In the genomic region with DNA sequence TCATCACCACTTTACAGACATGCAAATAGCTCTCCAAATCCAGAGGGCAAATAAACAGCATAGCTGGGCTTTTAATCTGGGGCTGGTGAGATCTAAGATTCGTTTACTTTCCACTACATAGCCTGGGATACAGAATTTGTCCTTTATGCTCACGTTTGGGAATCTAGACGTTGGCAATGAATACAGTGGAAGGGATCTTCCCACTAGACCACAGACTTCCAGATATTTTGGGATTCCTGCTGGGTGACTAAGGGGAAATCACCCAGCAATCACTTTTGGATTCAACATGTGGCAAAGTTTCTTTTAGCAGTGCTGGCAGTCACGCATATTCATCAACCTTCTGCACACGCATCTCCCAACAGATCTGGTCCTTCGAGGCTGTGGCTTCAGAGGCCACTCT, we compare ENCODE assay signal across 16 cellular contexts. TPM values are rescaled to one million over a fixed set of nuclear protein-coding genes. Genes with fewer than 3 reads are reported as not detected.
DNase-seq lines count a peak whose midpoint lies in the region; ATAC-seq and TF ChIP-seq lines count a peak whose summit lies in the region.
"Had no signal": no experiment of that assay in that cellular context is flagged by ENCODE, and none has a peak within 500 bp of the region (broad histone marks: within the 10 kb centered on the region; RNA-seq: fewer than 3 reads in every experiment).

No MANE protein-coding gene starts in this region.

- H3K79me2 ChIP-seq in PC-3 (ENCODE audit: low read length): no peaks in the 10 kb centered on the region

- peaks cover 52% of the 10 kb centered on the region for H3K4me1 ChIP-seq in PC-3 (ENCODE audit: insufficient read depth, low read length)
- H3K4me1 ChIP-seq in skeletal muscle tissue (ENCODE audit: control insufficient read depth in 3 of 3, insufficient read depth in 3 of 3, low read length in 3 of 3): no peaks in the 10 kb centered on the region
- H3K4me1 ChIP-seq: tibial nerve had no signal

- H3K4me2 ChIP-seq in PC-3 (ENCODE audit: low read length): peak overlapping the region; percentile 17; the same call in 1 of the 2 replicates

- H3K4me3 ChIP-seq in PC-3 (ENCODE audit: low read length) (no peak overlapping the region), fibroblast of mammary gland (ENCODE audit: control insufficient read depth, low read depth, low read length) (no peak overlapping the region), skeletal muscle tissue (ENCODE audit: low read length in 3 of 3) (no peak overlapping the region)
- H3K4me3 ChIP-seq: left ventricle myocardium inferior, tibial nerve had no signal

- DNase-seq in ELR (ENCODE audit: low read depth) (peak; percentile 82), PC-3 (peak; percentile 87), fibroblast of mammary gland (ENCODE audit: low read depth) (peak; percentile 84), NCI-H345 treated with DMSO at 0.1 percent for 48 hours (lab: John Stamatoyannopoulos, UW; ENCODE audit: unreplicated experiment) (no peak), HuH-7 (ENCODE audit: low spot score) (no peak)
- DNase-seq in activated CD8-positive, alpha-beta T cell treated with anti-CD3 and anti-CD28 coated beads for 36 hours: no peak
- DNase-seq: activated naive CD8-positive, alpha-beta T cell treated with anti-CD3 and anti-CD28 coated beads, Interleukin-2, amount 10 ng/mL, durations not matched to agents 7 days and 5 days; GDM1; KG1; left ventricle myocardium inferior; naive thymus-derived CD8-positive, alpha-beta T cell; NCI-H1436; stimulated activated CD8-positive, alpha-beta memory T cell treated with anti-CD3 and anti-CD28 coated beads, Interleukin-4, amount 100 ng/mL, for 48 hours had no signal

- peaks cover 15% of the 10 kb centered on the region for H3K36me3 Mint-ChIP-seq in activated CD8-positive, alpha-beta T cell treated with anti-CD3 and anti-CD28 coated beads for 36 hours (ENCODE audit: low read depth)

- peak overlapping the region; percentile 92 for H3K9ac ChIP-seq in PC-3 (ENCODE audit: low read length)
- no peak overlapping the region for H3K9ac ChIP-seq in skeletal muscle tissue (ENCODE audit: low read depth in 1 of 3, low read length in 3 of 3)

- no peaks in the 10 kb centered on the region for H4K20me1 ChIP-seq in PC-3 (ENCODE audit: low read length)

- H3K36me3 ChIP-seq in PC-3 (ENCODE audit: low read depth, low read length) (peaks cover 15% of the 10 kb centered on the region), skeletal muscle tissue (ENCODE audit: control insufficient read depth in 3 of 3, insufficient read depth in 3 of 3, low read length in 3 of 3) (peaks cover 23 to 53% (median 42%) of the 10 kb centered on the region in 3 donors)

- intact Hi-C loops in PC-3 (cut with micrococcal nuclease): loop anchor here (10.0 kb wide), 1 partner anchor 1072 kb away; no protein-coding TSS in a partner anchor
- intact Hi-C loops in activated CD8-positive, alpha-beta T cell treated with anti-CD3 and anti-CD28 coated beads for 36 hours (cut with micrococcal nuclease): no loop called here

- ATAC-seq in PC-3: no peak
- ATAC-seq in HG03521 (IDR thresholded peaks at IDR 0.05; ENCODE audit: unreplicated experiment): no peak
- no peak for ATAC-seq in activated CD8-positive, alpha-beta T cell treated with anti-CD3 and anti-CD28 coated beads for 36 hours
- ATAC-seq: naive thymus-derived CD8-positive, alpha-beta T cell had no signal

- H3K27me3 ChIP-seq in PC-3 (ENCODE audit: low read length): no peaks in the 10 kb centered on the region
- H3K27me3 ChIP-seq in skeletal muscle tissue (ENCODE audit: control insufficient read depth in 3 of 3, insufficient read depth in 3 of 3, low read length in 3 of 3): no peaks in the 10 kb centered on the region
- H3K27me3 ChIP-seq: tibial nerve had no signal

- H2AFZ ChIP-seq in PC-3 (ENCODE audit: low read length): no peak overlapping the region

- POLR2A ChIA-PET in PC-3 (lab: Charles Lee; ENCODE audit: unreplicated experiment): no interaction called here
- POLR2A ChIA-PET in activated CD8-positive, alpha-beta T cell treated with anti-CD3 and anti-CD28 coated beads for 36 hours (lab: Charles Lee): no interaction called here

- no peaks in the 10 kb centered on the region for H3K9me3 Mint-ChIP-seq in activated CD8-positive, alpha-beta T cell treated with anti-CD3 and anti-CD28 coated beads for 36 hours
- H3K9me3 Mint-ChIP-seq: activated naive CD8-positive, alpha-beta T cell treated with anti-CD3 and anti-CD28 coated beads, Interleukin-2, amount 10 ng/mL, durations not matched to agents 7 days and 5 days; naive thymus-derived CD8-positive, alpha-beta T cell had no signal

- H3K27me3 Mint-ChIP-seq in activated CD8-positive, alpha-beta T cell treated with anti-CD3 and anti-CD28 coated beads for 36 hours: no peaks in the 10 kb centered on the region
- H3K27me3 Mint-ChIP-seq: activated naive CD8-positive, alpha-beta T cell treated with anti-CD3 and anti-CD28 coated beads, Interleukin-2, amount 10 ng/mL, durations not matched to agents 7 days and 5 days; naive thymus-derived CD8-positive, alpha-beta T cell had no signal

- H3K27ac ChIP-seq in PC-3 (ENCODE audit: low read length) (peak overlapping the region; percentile 98), skeletal muscle tissue (ENCODE audit: low read depth, low read length) (peak overlapping the region; percentile 46)

- H3K9me3 ChIP-seq in PC-3 (ENCODE audit: low read length): no peaks in the 10 kb centered on the region
- H3K9me3 ChIP-seq in skeletal muscle tissue (ENCODE audit: control insufficient read depth in 3 of 3, low read length in 3 of 3): no peaks in the 10 kb centered on the region
- H3K9me3 ChIP-seq: left ventricle myocardium inferior, tibial nerve had no signal

- no peaks in the 10 kb centered on the region for H3K4me1 Mint-ChIP-seq in activated CD8-positive, alpha-beta T cell treated with anti-CD3 and anti-CD28 coated beads for 36 hours (ENCODE audit: low read depth)
- H3K4me1 Mint-ChIP-seq: activated naive CD8-positive, alpha-beta T cell treated with anti-CD3 and anti-CD28 coated beads, Interleukin-2, amount 10 ng/mL, durations not matched to agents 7 days and 5 days had no signal

- TF ChIP-seq CTCF in PC-3 (conservative IDR thresholded peaks at IDR 0.05; ENCODE audit: low read depth, low read length) (no peak), fibroblast of mammary gland (conservative IDR thresholded peaks at IDR 0.05; ENCODE audit: control insufficient read depth, insufficient read depth, low read depth, low read length) (no peak)
- TF ChIP-seq CTCF in activated CD8-positive, alpha-beta T cell treated with anti-CD3 and anti-CD28 coated beads for 36 hours (IDR thresholded peaks at IDR 0.05): no peak

- no TSS peak for BruUV-seq in PC-3 (replicated peaks; lab: Mats Ljungman, UMichigan)

- no peak overlapping the region for H3K4me3 Mint-ChIP-seq in activated CD8-positive, alpha-beta T cell treated with anti-CD3 and anti-CD28 coated beads for 36 hours
- H3K4me3 Mint-ChIP-seq: activated naive CD8-positive, alpha-beta T cell treated with anti-CD3 and anti-CD28 coated beads, Interleukin-2, amount 10 ng/mL, durations not matched to agents 7 days and 5 days; naive thymus-derived CD8-positive, alpha-beta T cell had no signal

- peaks cover 10% of the 10 kb centered on the region for H3F3A ChIP-seq in PC-3 (ENCODE audit: low read length, unreplicated experiment)

- no peaks in the 10 kb centered on the region for H3K9me2 ChIP-seq in PC-3 (replicated peaks; ENCODE audit: low read length)

- H3K27ac Mint-ChIP-seq in activated CD8-positive, alpha-beta T cell treated with anti-CD3 and anti-CD28 coated beads for 36 hours: no peak overlapping the region
- H3K27ac Mint-ChIP-seq: activated naive CD8-positive, alpha-beta T cell treated with anti-CD3 and anti-CD28 coated beads, Interleukin-2, amount 10 ng/mL, durations not matched to agents 7 days and 5 days had no signal

- CTCF ChIA-PET in PC-3 (lab: Charles Lee): no interaction called here
- CTCF ChIA-PET in activated CD8-positive, alpha-beta T cell treated with anti-CD3 and anti-CD28 coated beads for 36 hours (lab: Charles Lee): no interaction called here

RNA-seq across cellular contexts. Expression of a gene that starts 23.5 kb away (rescaled TPM):
- total RNA-seq in PC-3 (2014; rRNA removed) (36.2 and 42.2 TPM in 2 replicates), skeletal muscle tissue (27.1 TPM)
- total RNA-seq in activated CD8-positive, alpha-beta T cell treated with anti-CD3 and anti-CD28 coated beads for 36 hours: 10 to 100 TPM; 14.5 to 15.8 TPM

Comparison
In these comparisons a context has a peak if more than half of its experiments do, and no peak if none do; other contexts are left out.
1. DNase-seq: peak in ELR (single experiment), PC-3 (single experiment) and fibroblast of mammary gland (single experiment); none in NCI-H345 treated with DMSO at 0.1 percent for 48 hours (single experiment), activated CD8-positive, alpha-beta T cell treated with anti-CD3 and anti-CD28 coated beads for 36 hours (single experiment) and HuH-7 (single experiment).